Comparison of ENCODE assay signal across 22 cellular contexts in the genomic region with DNA sequence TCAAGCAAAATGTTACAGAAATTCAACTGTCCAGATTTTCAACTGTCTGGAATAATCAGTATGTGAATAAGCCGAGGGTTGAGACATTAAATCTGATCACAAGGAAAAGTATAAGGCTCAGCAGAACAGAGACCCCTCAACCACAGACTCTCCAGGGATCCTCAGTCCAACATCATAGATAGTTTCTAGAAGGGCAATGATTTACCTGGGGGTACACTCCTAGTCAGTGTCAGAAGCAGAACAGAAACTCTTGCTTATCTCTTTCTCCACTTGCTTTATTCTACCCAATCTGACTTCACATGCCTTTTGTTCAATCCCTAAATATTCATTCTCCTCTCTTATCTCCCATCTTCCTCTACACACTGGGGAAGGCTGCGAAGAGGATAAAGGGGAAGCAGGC. TPM values are rescaled to one million over a fixed set of nuclear protein-coding genes. Genes with fewer than 3 reads are reported as not detected.
DNase-seq lines count a peak whose midpoint lies in the region; ATAC-seq, FAIRE-seq and TF ChIP-seq lines count a peak whose summit lies in the region.
"Had no signal": no experiment of that assay in that cellular context is flagged by ENCODE, and none has a peak within 500 bp of the region (broad histone marks: within the 10 kb centered on the region; RNA-seq: fewer than 3 reads in every experiment).

No MANE protein-coding gene starts in this region.

- no peak for TF ChIP-seq CTCF in activated CD8-positive, alpha-beta T cell treated with anti-CD3 and anti-CD28 coated beads for 36 hours (IDR thresholded peaks at IDR 0.05)

- no peak for ATAC-seq in activated naive CD4-positive, alpha-beta T cell treated with anti-CD3 and anti-CD28 coated beads, Interleukin-2, amount 50 U/mL, for 72 hours
- ATAC-seq in HG02623 (IDR thresholded peaks at IDR 0.05; ENCODE audit: unreplicated experiment) (peak; percentile 63), HG03196 (IDR thresholded peaks at IDR 0.05; ENCODE audit: unreplicated experiment) (peak; percentile 72)
- no peak for ATAC-seq in activated naive CD8-positive, alpha-beta T cell treated with anti-CD3 and anti-CD28 coated beads, Interleukin-2, amount 50 U/mL, for 24 hours
- ATAC-seq in activated CD8-positive, alpha-beta T cell treated with anti-CD3 and anti-CD28 coated beads for 36 hours = no peak
- ATAC-seq: gastrocnemius medialis, mucosa of descending colon had no signal

- no peaks in the 10 kb centered on the region for H3K4me1 Mint-ChIP-seq in activated naive CD8-positive, alpha-beta T cell treated with anti-CD3 and anti-CD28 coated beads, Interleukin-2, amount 50 U/mL, for 24 hours
- no peaks in the 10 kb centered on the region for H3K4me1 Mint-ChIP-seq in activated CD8-positive, alpha-beta T cell treated with anti-CD3 and anti-CD28 coated beads for 36 hours (ENCODE audit: low read depth)
- H3K4me1 Mint-ChIP-seq: activated naive CD8-positive, alpha-beta T cell treated with anti-CD3 and anti-CD28 coated beads, Interleukin-2, amount 10 ng/mL, durations not matched to agents 7 days and 5 days had no signal

- CTCF ChIA-PET in activated CD8-positive, alpha-beta T cell treated with anti-CD3 and anti-CD28 coated beads for 36 hours (lab: Charles Lee) = interaction anchor here (1.5 kb wide), 1 partner anchor 12 kb away, joined by 4 read pairs; no protein-coding TSS in a partner anchor

- intact Hi-C loops in activated CD8-positive, alpha-beta T cell treated with anti-CD3 and anti-CD28 coated beads for 36 hours (cut with micrococcal nuclease) = no loop called here

- DNase-seq in activated naive CD4-positive, alpha-beta T cell treated with anti-CD3 and anti-CD28 coated beads, Interleukin-2, amount 50 U/mL, for 72 hours (ENCODE audit: low spot score in 2 of 2) = no peak
- no peak for DNase-seq in activated naive CD4-positive, alpha-beta T cell treated with Interleukin-2 at 50 U/mL for 16 hours
- no peak for DNase-seq in frontal cortex (ENCODE audit: low spot score in 2 of 2)
- no peak for DNase-seq in anterior cingulate cortex (lab: John Stamatoyannopoulos, UW)
- no peak for DNase-seq in activated naive CD8-positive, alpha-beta T cell treated with anti-CD3 and anti-CD28 coated beads, Interleukin-2, amount 50 U/mL, for 24 hours
- no peak for DNase-seq in activated CD8-positive, alpha-beta T cell treated with anti-CD3 and anti-CD28 coated beads for 36 hours
- DNase-seq: activated naive CD8-positive, alpha-beta T cell treated with anti-CD3 and anti-CD28 coated beads, Interleukin-2, amount 10 ng/mL, durations not matched to agents 7 days and 5 days; CD4-positive, CD25-positive, alpha-beta regulatory T cell; dermis blood vessel endothelial cell; DMS153; gastrocnemius medialis; mucosa of descending colon; NK-92 treated with Interleukin-12 subunit alpha and Interleukin-12 subunit beta, amount 100 ng/mL, for 24 hours; stimulated activated CD4-positive, alpha-beta T cell treated with anti-CD3 and anti-CD28 coated beads, Interleukin-12 subunit alpha, Interleukin-12 subunit beta, amount 100 ng/mL, for 4 hours; stimulated activated naive CD4-positive, alpha-beta T cell had no signal

- peak overlapping the region; percentile 48 to 83 for H3K27ac Mint-ChIP-seq in activated naive CD4-positive, alpha-beta T cell treated with anti-CD3 and anti-CD28 coated beads, Interleukin-2, amount 50 U/mL, for 72 hours
- no peak overlapping the region for H3K27ac Mint-ChIP-seq in activated naive CD8-positive, alpha-beta T cell treated with anti-CD3 and anti-CD28 coated beads, Interleukin-2, amount 50 U/mL, for 24 hours
- H3K27ac Mint-ChIP-seq in activated CD8-positive, alpha-beta T cell treated with anti-CD3 and anti-CD28 coated beads for 36 hours = no peak overlapping the region
- H3K27ac Mint-ChIP-seq: activated naive CD8-positive, alpha-beta T cell treated with anti-CD3 and anti-CD28 coated beads, Interleukin-2, amount 10 ng/mL, durations not matched to agents 7 days and 5 days had no signal

- H3K9me3 Mint-ChIP-seq in activated naive CD4-positive, alpha-beta T cell treated with anti-CD3 and anti-CD28 coated beads, Interleukin-2, amount 50 U/mL, for 72 hours = peaks cover 0 to 18% of the 10 kb centered on the region in 2 donors
- H3K9me3 Mint-ChIP-seq in activated naive CD8-positive, alpha-beta T cell treated with anti-CD3 and anti-CD28 coated beads, Interleukin-2, amount 50 U/mL, for 24 hours = no peaks in the 10 kb centered on the region
- H3K9me3 Mint-ChIP-seq in activated CD8-positive, alpha-beta T cell treated with anti-CD3 and anti-CD28 coated beads for 36 hours = no peaks in the 10 kb centered on the region

- peaks cover 0 to 38% of the 10 kb centered on the region in 2 donors for H3K36me3 Mint-ChIP-seq in activated naive CD4-positive, alpha-beta T cell treated with anti-CD3 and anti-CD28 coated beads, Interleukin-2, amount 50 U/mL, for 72 hours
- H3K36me3 Mint-ChIP-seq in activated naive CD8-positive, alpha-beta T cell treated with anti-CD3 and anti-CD28 coated beads, Interleukin-2, amount 50 U/mL, for 24 hours (ENCODE audit: low read depth) = peaks cover 2% of the 10 kb centered on the region
- H3K36me3 Mint-ChIP-seq in activated CD8-positive, alpha-beta T cell treated with anti-CD3 and anti-CD28 coated beads for 36 hours (ENCODE audit: low read depth) = no peaks in the 10 kb centered on the region
- H3K36me3 Mint-ChIP-seq: CD4-positive, CD25-positive, alpha-beta regulatory T cell had no signal

- POLR2A ChIA-PET in activated CD8-positive, alpha-beta T cell treated with anti-CD3 and anti-CD28 coated beads for 36 hours (lab: Charles Lee) = no interaction called here

- H3K27me3 Mint-ChIP-seq in activated naive CD8-positive, alpha-beta T cell treated with anti-CD3 and anti-CD28 coated beads, Interleukin-2, amount 50 U/mL, for 24 hours = no peaks in the 10 kb centered on the region
- H3K27me3 Mint-ChIP-seq in activated CD8-positive, alpha-beta T cell treated with anti-CD3 and anti-CD28 coated beads for 36 hours = no peaks in the 10 kb centered on the region

- no peak for FAIRE-seq in frontal cortex (lab: Jason Lieb, UNC)
- FAIRE-seq: A204.1 had no signal

- no peak overlapping the region for H3K4me3 Mint-ChIP-seq in activated naive CD8-positive, alpha-beta T cell treated with anti-CD3 and anti-CD28 coated beads, Interleukin-2, amount 50 U/mL, for 24 hours
- no peak overlapping the region for H3K4me3 Mint-ChIP-seq in activated CD8-positive, alpha-beta T cell treated with anti-CD3 and anti-CD28 coated beads for 36 hours
- H3K4me3 Mint-ChIP-seq: activated naive CD8-positive, alpha-beta T cell treated with anti-CD3 and anti-CD28 coated beads, Interleukin-2, amount 10 ng/mL, durations not matched to agents 7 days and 5 days; CD4-positive, CD25-positive, alpha-beta regulatory T cell had no signal

RNA-seq across cellular contexts. Expression of gene ICOS, which starts 36.4 kb away (rescaled TPM):
- 100 to 1,000 TPM in 1 of 2 donors, 10 to 100 TPM in 1; 54.4 to 117 TPM for total RNA-seq in activated naive CD4-positive, alpha-beta T cell treated with anti-CD3 and anti-CD28 coated beads, Interleukin-2, amount 50 U/mL, for 72 hours
- not detected for total RNA-seq in frontal cortex
- 10 to 100 TPM; 55.0 to 55.6 TPM for total RNA-seq in activated CD8-positive, alpha-beta T cell treated with anti-CD3 and anti-CD28 coated beads for 36 hours
- total RNA-seq: bronchial epithelial cell, dermis blood vessel endothelial cell, epithelial cell of proximal tubule, gastrocnemius medialis, M059J, renal cortical epithelial cell had no signal

Comparison
In these comparisons a context has a peak if more than half of its experiments do, and no peak if none do; other contexts are left out.
1. ATAC-seq: peak in HG02623 (single experiment) and HG03196 (single experiment); none in activated naive CD4-positive, alpha-beta T cell treated with anti-CD3 and anti-CD28 coated beads, Interleukin-2, amount 50 U/mL, for 72 hours (0 of 2), activated naive CD8-positive, alpha-beta T cell treated with anti-CD3 and anti-CD28 coated beads, Interleukin-2, amount 50 U/mL, for 24 hours (single experiment) and activated CD8-positive, alpha-beta T cell treated with anti-CD3 and anti-CD28 coated beads for 36 hours (single experiment).
2. H3K27ac Mint-ChIP-seq: peak in activated naive CD4-positive, alpha-beta T cell treated with anti-CD3 and anti-CD28 coated beads, Interleukin-2, amount 50 U/mL, for 72 hours (2 of 2); none in activated naive CD8-positive, alpha-beta T cell treated with anti-CD3 and anti-CD28 coated beads, Interleukin-2, amount 50 U/mL, for 24 hours (single experiment) and activated CD8-positive, alpha-beta T cell treated with anti-CD3 and anti-CD28 coated beads for 36 hours (single experiment).
3. RNA of gene ICOS, which starts 36.4 kb away (total RNA-seq): 54.4 to 117 TPM in activated naive CD4-positive, alpha-beta T cell treated with anti-CD3 and anti-CD28 coated beads, Interleukin-2, amount 50 U/mL, for 72 hours and 55.0 to 55.6 TPM in activated CD8-positive, alpha-beta T cell treated with anti-CD3 and anti-CD28 coated beads for 36 hours; not detected in frontal cortex (single experiment); every median in the first group is over 10 times any median in the second.